14 cellular contexts compared by ENCODE assay signal in genomic region chr5:1255081-1255561, GRCh38. TPM values are rescaled to one million over a fixed set of nuclear protein-coding genes. Genes with fewer than 3 reads are reported as not detected.
A peak's percentile ranks its signal among the peaks of the same experiment; 100 is the strongest.
DNase-seq lines count a peak whose midpoint lies in the region; ATAC-seq and TF ChIP-seq lines count a peak whose summit lies in the region.
"Had no signal": no experiment of that assay in that cellular context is flagged by ENCODE, and none has a peak within 500 bp of the region (broad histone marks: within the 10 kb centered on the region; RNA-seq: fewer than 3 reads in every experiment).

No MANE protein-coding gene starts in this region.

- H3K36me3 ChIP-seq in sigmoid colon: no peaks in the 10 kb centered on the region
- H3K36me3 ChIP-seq: left ventricle myocardium inferior had no signal

- CTCF ChIA-PET in activated CD4-positive, alpha-beta memory T cell treated with anti-CD3 and anti-CD28 coated beads for 36 hours (lab: Charles Lee): no interaction called here

- TF ChIP-seq POLR2A in sigmoid colon (IDR thresholded peaks at IDR 0.05): no peak

- H3K27me3 Mint-ChIP-seq in activated CD4-positive, alpha-beta memory T cell treated with anti-CD3 and anti-CD28 coated beads for 36 hours: no peaks in the 10 kb centered on the region
- peaks cover 14% of the 10 kb centered on the region for H3K27me3 Mint-ChIP-seq in activated naive CD8-positive, alpha-beta T cell treated with anti-CD3 and anti-CD28 coated beads, Interleukin-2, amount 10 ng/mL, durations not matched to agents 7 days and 5 days

- POLR2A ChIA-PET in activated CD4-positive, alpha-beta memory T cell treated with anti-CD3 and anti-CD28 coated beads for 36 hours (lab: Charles Lee): no interaction called here
- POLR2A ChIA-PET in activated naive CD8-positive, alpha-beta T cell treated with anti-CD3 and anti-CD28 coated beads, Interleukin-2, amount 10 ng/mL, durations not matched to agents 7 days and 5 days (lab: Charles Lee): interaction anchor here (1.2 to 1.6 kb wide), 2 partner anchors 26 to 60 kb away, joined by 3 to 4 read pairs; no protein-coding TSS in a partner anchor

- peak; percentile 93 for ATAC-seq in activated naive CD8-positive, alpha-beta T cell treated with anti-CD3 and anti-CD28 coated beads, Interleukin-2, amount 10 ng/mL, durations not matched to agents 7 days and 5 days (ENCODE audit: low read depth)

- intact Hi-C loops in activated CD4-positive, alpha-beta memory T cell treated with anti-CD3 and anti-CD28 coated beads for 36 hours (cut with micrococcal nuclease): no loop called here
- intact Hi-C loops in sigmoid colon (cut with DNase I): no loop called here

- H3K27me3 ChIP-seq in sigmoid colon: peaks cover 0 to 9% (median 0%) of the 10 kb centered on the region in 3 donors

- no peaks in the 10 kb centered on the region for H3K9me3 ChIP-seq in sigmoid colon
- H3K9me3 ChIP-seq: left ventricle myocardium inferior had no signal

- H3K4me1 Mint-ChIP-seq in activated CD4-positive, alpha-beta memory T cell treated with anti-CD3 and anti-CD28 coated beads for 36 hours (ENCODE audit: low read depth): peaks cover 16% of the 10 kb centered on the region
- H3K4me1 Mint-ChIP-seq in activated naive CD8-positive, alpha-beta T cell treated with anti-CD3 and anti-CD28 coated beads, Interleukin-2, amount 10 ng/mL, durations not matched to agents 7 days and 5 days: peaks cover 16% of the 10 kb centered on the region

- no peak overlapping the region for H3K4me3 ChIP-seq in sigmoid colon
- H3K4me3 ChIP-seq: left ventricle myocardium inferior had no signal

- no peak overlapping the region for H3K27ac ChIP-seq in sigmoid colon
- H3K27ac ChIP-seq: 22Rv1, left ventricle myocardium inferior had no signal

- TF ChIP-seq EP300 in sigmoid colon (IDR thresholded peaks at IDR 0.05): no peak

- WGBS in sigmoid colon, 2 donors: 63 to 82% methylated on average over 16 of the region's 16 CpGs

- no peak overlapping the region for H3K4me3 Mint-ChIP-seq in activated CD4-positive, alpha-beta memory T cell treated with anti-CD3 and anti-CD28 coated beads for 36 hours
- H3K4me3 Mint-ChIP-seq in activated naive CD8-positive, alpha-beta T cell treated with anti-CD3 and anti-CD28 coated beads, Interleukin-2, amount 10 ng/mL, durations not matched to agents 7 days and 5 days: peak overlapping the region; percentile 56

- TF ChIP-seq CTCF in sigmoid colon (IDR thresholded peaks at IDR 0.05): no peak

- H3K4me1 ChIP-seq in sigmoid colon: no peaks in the 10 kb centered on the region
- H3K4me1 ChIP-seq: left ventricle myocardium inferior had no signal

- DNase-seq in NCI-H1436 (lab: John Stamatoyannopoulos, UW) (peak; percentile 11), NCI-H1436 treated with DMSO at 0.1 percent for 48 hours (lab: John Stamatoyannopoulos, UW) (no peak), AML-193 (lab: John Stamatoyannopoulos, UW) (no peak), hypothalamus (lab: John Stamatoyannopoulos, UW) (no peak), sigmoid colon (no peak)
- DNase-seq in activated CD4-positive, alpha-beta memory T cell treated with anti-CD3 and anti-CD28 coated beads for 36 hours: peak; percentile 55
- DNase-seq in activated naive CD8-positive, alpha-beta T cell treated with anti-CD3 and anti-CD28 coated beads, Interleukin-2, amount 10 ng/mL, durations not matched to agents 7 days and 5 days: peak; percentile 64
- DNase-seq in stimulated activated CD8-positive, alpha-beta memory T cell treated with anti-CD3 and anti-CD28 coated beads, Interleukin-4, amount 100 ng/mL, for 48 hours: peak; percentile 47
- DNase-seq: left ventricle myocardium inferior, NCI-H1417 treated with DMSO at 0.1 percent for 48 hours had no signal

- peak overlapping the region; percentile 15 for H3K27ac Mint-ChIP-seq in activated CD4-positive, alpha-beta memory T cell treated with anti-CD3 and anti-CD28 coated beads for 36 hours
- H3K27ac Mint-ChIP-seq in activated naive CD8-positive, alpha-beta T cell treated with anti-CD3 and anti-CD28 coated beads, Interleukin-2, amount 10 ng/mL, durations not matched to agents 7 days and 5 days: peak overlapping the region; percentile 70

- H3K9me3 Mint-ChIP-seq in activated CD4-positive, alpha-beta memory T cell treated with anti-CD3 and anti-CD28 coated beads for 36 hours: no peaks in the 10 kb centered on the region
- no peaks in the 10 kb centered on the region for H3K9me3 Mint-ChIP-seq in activated naive CD8-positive, alpha-beta T cell treated with anti-CD3 and anti-CD28 coated beads, Interleukin-2, amount 10 ng/mL, durations not matched to agents 7 days and 5 days

- no peaks in the 10 kb centered on the region for H3K36me3 Mint-ChIP-seq in activated CD4-positive, alpha-beta memory T cell treated with anti-CD3 and anti-CD28 coated beads for 36 hours
- H3K36me3 Mint-ChIP-seq in activated naive CD8-positive, alpha-beta T cell treated with anti-CD3 and anti-CD28 coated beads, Interleukin-2, amount 10 ng/mL, durations not matched to agents 7 days and 5 days: no peaks in the 10 kb centered on the region

RNA-seq across cellular contexts. Expression of gene SLC6A18, which starts 29.9 kb away (rescaled TPM):
- not detected for total RNA-seq in activated CD4-positive, alpha-beta memory T cell treated with anti-CD3 and anti-CD28 coated beads for 36 hours
- total RNA-seq in activated naive CD8-positive, alpha-beta T cell treated with anti-CD3 and anti-CD28 coated beads, Interleukin-2, amount 10 ng/mL, durations not matched to agents 7 days and 5 days: not detected
- total RNA-seq in sigmoid colon: not detected
- polyA plus RNA-seq in sigmoid colon: under 1 TPM in 1 of 3 donors, not detected in 2; 0.07 TPM
- total RNA-seq: Daoy, H4, left ventricle myocardium inferior, osteoblast had no signal

RNA-seq across cellular contexts. Expression of gene TERT, which starts 39.7 kb away (rescaled TPM):
- total RNA-seq in activated CD4-positive, alpha-beta memory T cell treated with anti-CD3 and anti-CD28 coated beads for 36 hours: 1 to 10 TPM; 4.7 to 7.3 TPM
- total RNA-seq in activated naive CD8-positive, alpha-beta T cell treated with anti-CD3 and anti-CD28 coated beads, Interleukin-2, amount 10 ng/mL, durations not matched to agents 7 days and 5 days: under 1 TPM in 1 of 2 experiments, not detected in 1; 0.36 TPM
- total RNA-seq in sigmoid colon: not detected
- 1 to 10 TPM in 1 of 3 donors, not detected in 2; 2.9 TPM for polyA plus RNA-seq in sigmoid colon
- total RNA-seq: left ventricle myocardium inferior, osteoblast had no signal

RNA-seq across cellular contexts. Expression of gene SLC6A19, which starts 53.7 kb away (rescaled TPM):
- total RNA-seq in activated CD4-positive, alpha-beta memory T cell treated with anti-CD3 and anti-CD28 coated beads for 36 hours: not detected
- total RNA-seq in activated naive CD8-positive, alpha-beta T cell treated with anti-CD3 and anti-CD28 coated beads, Interleukin-2, amount 10 ng/mL, durations not matched to agents 7 days and 5 days: not detected
- not detected for total RNA-seq in sigmoid colon
- 1 to 10 TPM in 1 of 3 donors, under 1 TPM in 2; 0.80 to 6.6 (median 0.92) TPM for polyA plus RNA-seq in sigmoid colon
- total RNA-seq: Daoy, H4, left ventricle myocardium inferior, osteoblast had no signal

Comparison
In these comparisons a context has a peak if more than half of its experiments do, and no peak if none do; other contexts are left out.
1. DNase-seq: peak in NCI-H1436 (single experiment), activated CD4-positive, alpha-beta memory T cell treated with anti-CD3 and anti-CD28 coated beads for 36 hours (single experiment), activated naive CD8-positive, alpha-beta T cell treated with anti-CD3 and anti-CD28 coated beads, Interleukin-2, amount 10 ng/mL, durations not matched to agents 7 days and 5 days (single experiment) and stimulated activated CD8-positive, alpha-beta memory T cell treated with anti-CD3 and anti-CD28 coated beads, Interleukin-4, amount 100 ng/mL, for 48 hours (single experiment); none in NCI-H1436 treated with DMSO at 0.1 percent for 48 hours (single experiment), AML-193 (0 of 2), hypothalamus (0 of 51) and sigmoid colon (single experiment).
2. RNA of gene TERT, which starts 39.7 kb away (total RNA-seq): 4.7 to 7.3 TPM in activated CD4-positive, alpha-beta memory T cell treated with anti-CD3 and anti-CD28 coated beads for 36 hours; 0.36 TPM in activated naive CD8-positive, alpha-beta T cell treated with anti-CD3 and anti-CD28 coated beads, Interleukin-2, amount 10 ng/mL, durations not matched to agents 7 days and 5 days and not detected in sigmoid colon; every median in the first group is over 4 times any median in the second.